Comparison of ENCODE assay signal across 8 cellular contexts in the genomic region with DNA sequence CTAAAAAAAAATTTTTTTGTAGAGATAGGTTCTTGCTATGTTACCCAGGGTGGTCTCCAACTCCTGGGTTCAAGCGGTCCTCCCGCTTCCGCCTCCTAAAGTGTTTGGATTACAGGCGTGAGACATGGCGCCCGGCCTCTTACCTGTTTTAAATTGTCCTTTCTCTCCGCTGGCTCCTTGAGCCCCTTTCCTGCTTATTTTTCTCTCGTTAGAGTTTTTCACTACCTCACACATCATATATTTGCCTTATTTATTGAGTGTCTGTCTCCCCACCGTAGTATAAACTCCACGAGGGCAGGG. TPM values are rescaled to one million over a fixed set of nuclear protein-coding genes. Genes with fewer than 3 reads are reported as not detected.
A peak's percentile ranks its signal among the peaks of the same experiment; 100 is the strongest.
DNase-seq lines count a peak whose midpoint lies in the region; ATAC-seq, FAIRE-seq and TF ChIP-seq lines count a peak whose summit lies in the region.

No MANE protein-coding gene starts in this region.

- peak; percentile 34 for TF ChIP-seq POLR2A in HCT116 (IDR thresholded peaks at IDR 0.05; ENCODE audit: borderline replicate concordance, extremely low read depth, insufficient read depth, insufficient read length)

- H4K20me1 ChIP-seq in HCT116 (ENCODE audit: insufficient read depth): no peaks in the 10 kb centered on the region
- no peaks in the 10 kb centered on the region for H4K20me1 ChIP-seq in hepatocyte (ENCODE audit: insufficient read depth, poor library complexity, severe bottlenecking)

- H3K4me1 Mint-ChIP-seq in activated B cell treated with CpG ODN at 0.5 μM for 24 hours: peaks cover 13% of the 10 kb centered on the region

- no peak for TF ChIP-seq RAD21 in HCT116 (IDR thresholded peaks at IDR 0.05; ENCODE audit: low read depth)

- H3K4me2 ChIP-seq in HCT116 (ENCODE audit: low read length) (peak overlapping the region; percentile 91), hepatocyte (peak overlapping the region; percentile 74), skeletal muscle satellite cell (ENCODE audit: low read length) (peak overlapping the region; percentile 97)

- RAD21 ChIA-PET in HCT116 (lab: Charles Lee; ENCODE audit: low non-redundant PET in 1 of 2, low total read pairs in 2 of 2, uncharacterized antibody in 2 of 2, unreplicated experiment in 2 of 2): interaction anchor here (0.7 kb wide), 2 partner anchors 57 to 264 kb away, joined by 3 to 5 read pairs; no protein-coding TSS in a partner anchor

- intact Hi-C loops in HCT116 (cut with micrococcal nuclease) (loop anchor here (2.0 to 10.0 kb wide), 7 partner anchors 75 to 553 kb away; partner anchors contain the start of genes ANKS3, DNAAF8, GLYR1 and UBN1), activated B cell treated with CpG ODN at 0.5 μM for 24 hours (cut with micrococcal nuclease) (loop anchor here (2.0 to 5.0 kb wide), 6 partner anchors 111 to 650 kb away; partner anchors contain the start of genes CORO7, GLYR1, MGRN1 and UBN1)

- ATAC-seq in HCT116 (no peak), activated B cell treated with CpG ODN at 0.5 μM for 24 hours (ENCODE audit: low read depth) (no peak), GM18867 (IDR thresholded peaks at IDR 0.05; ENCODE audit: unreplicated experiment) (no peak)

- H3K36me3 Mint-ChIP-seq in activated B cell treated with CpG ODN at 0.5 μM for 24 hours (ENCODE audit: low read depth): no peaks in the 10 kb centered on the region

- H3K27ac ChIP-seq in HCT116 (ENCODE audit: low read depth, low read length) (peak overlapping the region; percentile 42), hepatocyte (peak overlapping the region; percentile 74)

- H3K9ac ChIP-seq in HCT116 (ENCODE audit: low read length): peak overlapping the region; percentile 42
- peak overlapping the region; percentile 63 for H3K9ac ChIP-seq in skeletal muscle satellite cell (ENCODE audit: low read depth, low read length)

- H3K4me3 ChIP-seq in HCT116 (replicated peaks in 1 of 2; ENCODE audit: low read depth in 1 of 2, low read length in 2 of 2) (peak overlapping the region; percentile 44 to 59), hepatocyte (peak overlapping the region; percentile 19), skeletal muscle satellite cell (ENCODE audit: low read length) (peak overlapping the region; percentile 74)

- H3K9me3 Mint-ChIP-seq in activated B cell treated with CpG ODN at 0.5 μM for 24 hours: no peaks in the 10 kb centered on the region

- peak overlapping the region; percentile 49 for H2AFZ ChIP-seq in HCT116 (ENCODE audit: low read depth, low read length, poor library complexity, severe bottlenecking)
- peak overlapping the region; percentile 3 for H2AFZ ChIP-seq in hepatocyte

- CTCF ChIA-PET in HCT116 (lab: Charles Lee): interaction anchor here (0.6 to 2.8 kb wide), 6 partner anchors 10 to 307 kb away, joined by 3 to 11 read pairs (median 4); partner anchors contain the start of genes ANKS3, DNAAF8 and PPL
- CTCF ChIA-PET in activated B cell treated with CpG ODN at 0.5 μM for 24 hours (lab: Charles Lee): no interaction called here

- peak overlapping the region; percentile 75 for H3K4me3 Mint-ChIP-seq in activated B cell treated with CpG ODN at 0.5 μM for 24 hours

- H3K9me3 ChIP-seq in HCT116 (ENCODE audit: control insufficient read depth in 1 of 2, insufficient read depth in 1 of 2, low read depth in 1 of 2, low read length in 2 of 2) (no peaks in the 10 kb centered on the region), hepatocyte (ENCODE audit: low read depth) (no peaks in the 10 kb centered on the region), skeletal muscle satellite cell (replicated peaks; ENCODE audit: low read length) (no peaks in the 10 kb centered on the region)

- WGBS in hepatocyte (ENCODE audit: low lambda C conversion rate, missing lambda C conversion rate): 30% methylated on average over 10 of the region's 10 CpGs

- H3K27me3 ChIP-seq in HCT116 (ENCODE audit: insufficient read depth, low read length) (peaks cover 9% of the 10 kb centered on the region; the same call in 1 of the 2 replicates), hepatocyte (no peaks in the 10 kb centered on the region), skeletal muscle satellite cell (ENCODE audit: control insufficient read depth, insufficient read depth, low read length) (peaks cover 19% of the 10 kb centered on the region)

- H3K4me1 ChIP-seq in HCT116 (ENCODE audit: control insufficient read depth in 1 of 2, insufficient read depth in 2 of 2, low read length in 2 of 2) (peaks cover 15 to 24% of the 10 kb centered on the region in 2 experiments; a peak in 3 of 4 replicates), hepatocyte (ENCODE audit: insufficient read depth) (peaks cover 4% of the 10 kb centered on the region), skeletal muscle satellite cell (ENCODE audit: control insufficient read depth, insufficient read depth, low read length) (peaks cover 14% of the 10 kb centered on the region)

- POLR2A ChIA-PET in HCT116 (lab: Charles Lee) (interaction anchor here (1.0 kb wide), 1 partner anchor 13 kb away, joined by 4 read pairs; no protein-coding TSS in a partner anchor), activated B cell treated with CpG ODN at 0.5 μM for 24 hours (lab: Charles Lee) (no interaction called here)

- no peaks in the 10 kb centered on the region for H3K36me3 ChIP-seq in HCT116 (ENCODE audit: control insufficient read depth in 1 of 2, insufficient read depth in 2 of 2, low read length in 2 of 2)
- H3K36me3 ChIP-seq in hepatocyte (replicated peaks; ENCODE audit: insufficient read depth, low read depth): no peaks in the 10 kb centered on the region
- H3K36me3 ChIP-seq in skeletal muscle satellite cell (ENCODE audit: insufficient read depth, low read length): no peaks in the 10 kb centered on the region

- TF ChIP-seq CTCF in HCT116 (IDR thresholded peaks at IDR 0.05 in 2 of 3, conservative IDR thresholded peaks at IDR 0.05 in 1 of 3; ENCODE audit: borderline replicate concordance in 1 of 3, insufficient read depth in 1 of 3, low read depth in 2 of 3, low read length in 2 of 3): no peak
- TF ChIP-seq CTCF in activated B cell treated with CpG ODN at 0.5 μM for 24 hours (IDR thresholded peaks at IDR 0.05): no peak
- no peak for TF ChIP-seq CTCF in hepatocyte (IDR thresholded peaks at IDR 0.05; ENCODE audit: poor library complexity)

- no peak for FAIRE-seq in urothelium cell line (lab: Jason Lieb, UNC)

- peaks cover 52% of the 10 kb centered on the region for H3K27me3 Mint-ChIP-seq in activated B cell treated with CpG ODN at 0.5 μM for 24 hours

- DNase-seq in HCT116 (ENCODE audit: low read depth, low spot score) (no peak), activated B cell treated with CpG ODN at 0.5 μM for 24 hours (no peak), hepatocyte (ENCODE audit: low spot score) (no peak), NCI-H2196 (lab: John Stamatoyannopoulos, UW; ENCODE audit: unreplicated experiment) (no peak), urothelium cell line (ENCODE audit: low spot score) (no peak)
- no peak for DNase-seq in stimulated activated CD4-positive, alpha-beta T cell treated with anti-CD3 and anti-CD28 coated beads, Interleukin-12 subunit alpha, Interleukin-12 subunit beta, amount 100 ng/mL, for 4 hours

- H3K27ac Mint-ChIP-seq in activated B cell treated with CpG ODN at 0.5 μM for 24 hours: no peak overlapping the region

- no peaks in the 10 kb centered on the region for H3K9me2 ChIP-seq in HCT116 (ENCODE audit: insufficient read depth)
- H3K9me2 ChIP-seq in hepatocyte (replicated peaks; ENCODE audit: insufficient read depth): no peaks in the 10 kb centered on the region

- H3K79me2 ChIP-seq in HCT116 (ENCODE audit: insufficient read depth, low read length): no peaks in the 10 kb centered on the region
- H3K79me2 ChIP-seq in hepatocyte: no peaks in the 10 kb centered on the region

- no TSS peak for BruUV-seq in HCT116 (replicated peaks; lab: Mats Ljungman, UMichigan)

TF ChIP-seq in HCT116, 20 proteins besides CTCF, POLR2A, EP300 and RAD21 (continues in another document):
- TF ChIP-seq EZH2phosphoT487 (IDR thresholded peaks at IDR 0.05; ENCODE audit: borderline replicate concordance): no peak
- TF ChIP-seq CBX3 (IDR thresholded peaks at IDR 0.05; ENCODE audit: low read depth): no peak
- no peak for TF ChIP-seq MAX (IDR thresholded peaks at IDR 0.05)
- no peak for TF ChIP-seq EGR1 (IDR thresholded peaks at IDR 0.05; ENCODE audit: low read depth)
- TF ChIP-seq POLR2AphosphoS5 (IDR thresholded peaks at IDR 0.05; ENCODE audit: low read depth, low read length): no peak
- TF ChIP-seq JUND (IDR thresholded peaks at IDR 0.05): no peak
- TF ChIP-seq ZBTB33 (IDR thresholded peaks at IDR 0.05; ENCODE audit: extremely low read depth, insufficient replicate concordance, low read length): no peak
- no peak for TF ChIP-seq ZNF274 (IDR thresholded peaks at IDR 0.05; ENCODE audit: low read depth, low read length)
- TF ChIP-seq CEBPB (IDR thresholded peaks at IDR 0.05; ENCODE audit: low read depth): no peak
- TF ChIP-seq TCF7L2 (IDR thresholded peaks at IDR 0.05; ENCODE audit: borderline replicate concordance, extremely low read depth, insufficient read depth, insufficient read length): no peak

RNA-seq across cellular contexts. Expression of gene SEC14L5, which starts 0.8 kb away (rescaled TPM):
- total RNA-seq in HCT116 (2021; ENCODE audit: unreplicated experiment): 0.27 TPM
- 0.17 and 0.20 TPM in 2 replicates for polyA plus RNA-seq in HCT116 (2012)
- not detected in 2 replicates for total RNA-seq in activated B cell treated with CpG ODN at 0.5 μM for 24 hours
- total RNA-seq in hepatocyte: 0.20 and 3.5 TPM in 2 replicates
- 0.69 and 1.0 TPM in 2 replicates for polyA plus RNA-seq in hepatocyte
- total RNA-seq in skeletal muscle satellite cell (2012; rRNA removed): under 0.01 TPM in 2 replicates

RNA-seq across cellular contexts. Expression of gene PPL, which starts 20.4 kb away (rescaled TPM):
- total RNA-seq in HCT116 (2021; ENCODE audit: unreplicated experiment) (56.4 TPM), activated B cell treated with CpG ODN at 0.5 μM for 24 hours (0.04 TPM in 1 of 2 replicates, not detected in the other), hepatocyte (29.1 and 32.8 TPM in 2 replicates)
- polyA plus RNA-seq in HCT116 (2012): 55.1 and 61.6 TPM in 2 replicates
- polyA plus RNA-seq in hepatocyte: 44.5 and 45.0 TPM in 2 replicates
- 8.6 and 16.6 TPM in 2 replicates for total RNA-seq in skeletal muscle satellite cell (2012; rRNA removed)

Comparison
In these comparisons a context has a peak if more than half of its experiments do, and no peak if none do; other contexts are left out.
1. H3K4me3 ChIP-seq: peak in every context shown above with its lines; median percentile 74 in skeletal muscle satellite cell; 52 in HCT116; 19 in hepatocyte.
2. RNA of gene PPL, which starts 20.4 kb away (total RNA-seq): 56.4 TPM in HCT116 (single experiment) and 29.1 to 32.8 TPM in hepatocyte; 0.04 TPM in activated B cell treated with CpG ODN at 0.5 μM for 24 hours; every median in the first group is over 10 times any median in the second.
3. Peak in every context shown above with its lines, with median percentiles within 50 percentile points of each other: H3K4me2 ChIP-seq.